1 cellular context compared by ENCODE assay signal in the genomic region with DNA sequence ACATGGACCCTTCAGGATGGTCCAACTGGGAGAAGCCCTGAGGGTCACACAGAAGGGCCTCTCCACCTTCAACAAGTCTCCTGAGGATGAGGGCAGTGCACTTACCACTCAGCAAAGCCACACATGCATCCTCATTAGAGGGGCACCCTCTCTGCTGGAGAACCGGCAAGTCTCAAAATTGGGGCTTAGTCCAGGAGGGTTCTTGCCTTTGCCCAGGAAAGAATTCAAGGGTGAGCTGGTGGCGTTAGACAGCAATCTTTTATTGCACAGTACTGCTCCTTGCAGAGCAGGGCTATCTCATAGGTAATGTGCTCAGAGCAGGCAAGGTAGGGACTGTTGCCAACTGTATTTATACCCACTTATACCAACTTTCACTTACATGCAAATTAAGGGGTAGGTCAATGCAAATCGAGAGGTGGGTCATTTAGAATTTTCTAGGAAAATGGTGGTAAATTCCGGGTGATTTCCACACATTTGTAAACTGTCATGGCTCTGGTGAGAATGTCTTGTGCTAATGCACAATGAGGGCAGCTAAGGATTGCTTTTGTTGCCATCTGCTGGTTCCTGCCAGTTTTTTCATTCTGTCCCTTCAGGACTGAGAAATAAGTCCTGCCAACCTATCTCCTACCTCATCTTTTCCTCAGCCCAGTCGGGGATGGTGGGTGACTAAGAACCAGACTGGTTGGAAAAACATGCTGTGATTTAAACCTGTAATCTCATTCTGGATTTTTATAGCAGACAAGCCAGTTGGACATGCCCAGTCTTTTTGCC.
TF ChIP-seq lines count a peak whose summit lies in the region.

No MANE protein-coding gene starts in this region.

TF ChIP-seq in K562, 482 proteins besides CTCF, POLR2A, EP300 and RAD21 (continued from another document):
- TF ChIP-seq STAT5A (IDR thresholded peaks at IDR 0.05; ENCODE audit: borderline replicate concordance, low read length) = no peak
- no peak for TF ChIP-seq ZSCAN32 (CRISPR knock-in tag; IDR thresholded peaks at IDR 0.05)
- no peak for TF ChIP-seq BDP1 (IDR thresholded peaks at IDR 0.05; ENCODE audit: insufficient read depth, insufficient read length)
- TF ChIP-seq CAMTA2 (CRISPR knock-in tag; conservative IDR thresholded peaks at IDR 0.05) = no peak
- no peak for TF ChIP-seq PHTF2 (CRISPR knock-in tag; IDR thresholded peaks at IDR 0.05)
- TF ChIP-seq RCOR1 (IDR thresholded peaks at IDR 0.05; ENCODE audit: borderline replicate concordance in 1 of 2, low read depth in 2 of 2, low read length in 2 of 2) = 0 out of 4 replicates have a peak, but pooled peaks of 1 of the 2 experiments have one; percentile 33
- TF ChIP-seq CBX1 (IDR thresholded peaks at IDR 0.05; ENCODE audit: low read depth) = peak; percentile 41; the same call in 1 of the 2 replicates
- peak; percentile 34; the same call in 1 of the 2 replicates for TF ChIP-seq ZNF395 (CRISPR knock-in tag; IDR thresholded peaks at IDR 0.05)
- no peak for TF ChIP-seq ZNF318 (IDR thresholded peaks at IDR 0.05; ENCODE audit: borderline replicate concordance in 1 of 2, low read depth in 1 of 2)
- no peak for TF ChIP-seq ZBTB17 (CRISPR knock-in tag; IDR thresholded peaks at IDR 0.05)
